ENCODE assay signal across 9 cellular contexts in the genomic region with DNA sequence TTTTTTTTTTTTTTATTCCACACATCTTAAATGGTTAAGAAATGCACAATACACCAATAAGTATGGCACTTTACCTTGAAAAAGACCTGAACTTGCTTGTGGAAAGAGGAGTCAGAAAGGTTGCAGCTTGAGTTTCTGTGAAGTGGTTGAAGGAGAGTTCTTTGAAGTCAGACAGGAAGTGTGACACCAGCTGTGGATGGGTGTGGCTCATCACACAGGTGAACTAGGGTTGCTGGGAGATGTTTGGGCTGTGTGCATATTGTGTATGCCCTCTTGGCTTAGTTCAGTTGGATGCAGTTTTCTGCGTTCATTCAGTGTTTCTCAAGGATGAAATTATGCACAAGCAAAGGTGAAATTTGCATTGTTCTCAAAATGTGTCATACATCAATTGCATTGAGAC. TPM values are rescaled to one million over a fixed set of nuclear protein-coding genes. Genes with fewer than 3 reads are reported as not detected.
DNase-seq lines count a peak whose midpoint lies in the region; ATAC-seq and TF ChIP-seq lines count a peak whose summit lies in the region.
"Had no signal": no experiment of that assay in that cellular context is flagged by ENCODE, and none has a peak within 500 bp of the region (broad histone marks: within the 10 kb centered on the region; RNA-seq: fewer than 3 reads in every experiment).

No MANE protein-coding gene starts in this region.

- H3K4me3 ChIP-seq in epithelial cell of esophagus (ENCODE audit: low read length): no peak overlapping the region
- H3K4me3 ChIP-seq: BLaER1 treated with 17β-estradiol and CSF1 and Interleukin-3, amounts not matched to agents 10 nM and 100 nM had no signal

- H3K27ac Mint-ChIP-seq in stimulated activated naive CD8-positive, alpha-beta T cell treated with anti-CD3 and anti-CD28 coated beads, Interleukin-15, Interleukin-2, amounts not matched to agents 100 ng/mL and 50 ng/mL, for 24 hours: peak overlapping the region; percentile 88

- H3K4me1 Mint-ChIP-seq in stimulated activated naive CD8-positive, alpha-beta T cell treated with anti-CD3 and anti-CD28 coated beads, Interleukin-15, Interleukin-2, amounts not matched to agents 100 ng/mL and 50 ng/mL, for 24 hours (ENCODE audit: low read depth): peaks cover 96% of the 10 kb centered on the region

- TF ChIP-seq CTCF in epithelial cell of esophagus (IDR thresholded peaks at IDR 0.05; ENCODE audit: insufficient read depth, low read depth, low read length, missing control alignments): no peak

- H3K9me3 Mint-ChIP-seq in stimulated activated naive CD8-positive, alpha-beta T cell treated with anti-CD3 and anti-CD28 coated beads, Interleukin-15, Interleukin-2, amounts not matched to agents 100 ng/mL and 50 ng/mL, for 24 hours: no peaks in the 10 kb centered on the region

- H3K36me3 Mint-ChIP-seq in stimulated activated naive CD8-positive, alpha-beta T cell treated with anti-CD3 and anti-CD28 coated beads, Interleukin-15, Interleukin-2, amounts not matched to agents 100 ng/mL and 50 ng/mL, for 24 hours (ENCODE audit: low read depth): peaks cover 91% of the 10 kb centered on the region

- no peaks in the 10 kb centered on the region for H3K27me3 Mint-ChIP-seq in stimulated activated naive CD8-positive, alpha-beta T cell treated with anti-CD3 and anti-CD28 coated beads, Interleukin-15, Interleukin-2, amounts not matched to agents 100 ng/mL and 50 ng/mL, for 24 hours

- no peak for ATAC-seq in stimulated activated naive CD8-positive, alpha-beta T cell treated with anti-CD3 and anti-CD28 coated beads, Interleukin-15, Interleukin-2, amounts not matched to agents 100 U/mL and 50 U/mL, for 24 hours
- ATAC-seq in left lobe of liver: no peak

- no peak for DNase-seq in stimulated activated naive CD8-positive, alpha-beta T cell treated with anti-CD3 and anti-CD28 coated beads, Interleukin-15, Interleukin-2, amounts not matched to agents 100 U/mL and 50 U/mL, for 24 hours
- peak; percentile 68 for DNase-seq in activated CD4-positive, alpha-beta T cell treated with anti-CD3 and anti-CD28 coated beads for 48 hours
- DNase-seq in epithelial cell of esophagus (ENCODE audit: low read depth) (peak; percentile 51), cerebellar nuclear complex (lab: John Stamatoyannopoulos, UW) (no peak), epidermal melanocyte (ENCODE audit: insufficient read length, low spot score) (no peak), left lobe of liver (ENCODE audit: low spot score) (no peak), NCI-H2196 treated with DMSO at 0.1 percent for 48 hours (lab: John Stamatoyannopoulos, UW; ENCODE audit: unreplicated experiment) (no peak)

- H3K4me3 Mint-ChIP-seq in stimulated activated naive CD8-positive, alpha-beta T cell treated with anti-CD3 and anti-CD28 coated beads, Interleukin-15, Interleukin-2, amounts not matched to agents 100 ng/mL and 50 ng/mL, for 24 hours: peak overlapping the region; percentile 61

RNA-seq across cellular contexts. Expression of gene AEN, which starts 6.3 kb away (rescaled TPM):
- 7.1 TPM for total RNA-seq in left lobe of liver

RNA-seq across cellular contexts. Expression of gene ISG20, which starts 11.4 kb away (rescaled TPM):
- 5.7 TPM for total RNA-seq in left lobe of liver

Comparison
In these comparisons a context has a peak if more than half of its experiments do, and no peak if none do; other contexts are left out.
1. DNase-seq: peak in activated CD4-positive, alpha-beta T cell treated with anti-CD3 and anti-CD28 coated beads for 48 hours (single experiment) and epithelial cell of esophagus (single experiment); none in stimulated activated naive CD8-positive, alpha-beta T cell treated with anti-CD3 and anti-CD28 coated beads, Interleukin-15, Interleukin-2, amounts not matched to agents 100 U/mL and 50 U/mL, for 24 hours (single experiment), cerebellar nuclear complex (0 of 2), epidermal melanocyte (single experiment), left lobe of liver (single experiment) and NCI-H2196 treated with DMSO at 0.1 percent for 48 hours (single experiment).